In genomic region chr7:101165075-101165957, GRCh38 we compare ENCODE assay signal across 8 cellular contexts. TPM values are rescaled to one million over a fixed set of nuclear protein-coding genes. Genes with fewer than 3 reads are reported as not detected.
A peak's percentile ranks its signal among the peaks of the same experiment; 100 is the strongest.
DNase-seq lines count a peak whose midpoint lies in the region; ATAC-seq and TF ChIP-seq lines count a peak whose summit lies in the region.

Gene VGF, minus strand, starts transcription at chr7:101165569. Its CDS starts 726 bp downstream, at chr7:101164843.

- H3K27me3 ChIP-seq in HAP-1 (ENCODE audit: low read depth) (peaks cover 55% of the 10 kb centered on the region), SJCRH30 (peaks cover 10% of the 10 kb centered on the region), foreskin keratinocyte (peaks cover 65% of the 10 kb centered on the region)

- H3K4me3 ChIP-seq in HAP-1 (peak within 1 kb of the TSS; percentile 36), SJCRH30 (peak within 1 kb of the TSS; percentile 14)

- H3K4me1 ChIP-seq in HAP-1 (peaks cover 13% of the 10 kb centered on the region), SJCRH30 (peaks cover 3% of the 10 kb centered on the region; the same call in 1 of the 2 replicates), foreskin keratinocyte (peaks cover 15% of the 10 kb centered on the region)

- H3K36me3 ChIP-seq in HAP-1 (replicated peaks) (no peaks in the 10 kb centered on the region), SJCRH30 (no peaks in the 10 kb centered on the region)

- peak; percentile 60 for ATAC-seq in foreskin keratinocyte

- H3K27ac ChIP-seq in SJCRH30: no peak within 1 kb of the TSS
- no peak within 1 kb of the TSS for H3K27ac ChIP-seq in foreskin keratinocyte
- no peak within 1 kb of the TSS for H3K27ac ChIP-seq in substantia nigra (ENCODE audit: low read depth, low read length, poor library complexity, severe bottlenecking)

- TF ChIP-seq CTCF in foreskin keratinocyte (conservative IDR thresholded peaks at IDR 0.05): no peak

- H3K9me3 ChIP-seq in HAP-1 (no peaks in the 10 kb centered on the region), SJCRH30 (replicated peaks) (no peaks in the 10 kb centered on the region)

- in situ Hi-C loops in HAP-1 (cut with MboI; ENCODE audit: low sequenced_read_pairs): no loop called here

- DNase-seq in DMS53 treated with DMSO at 0.1 percent for 48 hours (lab: John Stamatoyannopoulos, UW; ENCODE audit: unreplicated experiment) (peak; percentile 96), HAP-1 (ENCODE audit: low spot score in 2 of 2) (peak; percentile 87 to 96), MV-4-11 (lab: John Stamatoyannopoulos, UW) (peak; percentile 94), SJCRH30 (peak; percentile 94 to 96), activated gamma-delta T cell (lab: John Stamatoyannopoulos, UW) (peak; percentile 81), foreskin keratinocyte (peak; percentile 69 to 79), nucleus accumbens (lab: John Stamatoyannopoulos, UW) (peak; percentile 18 to 93 (median 82)), substantia nigra (lab: John Stamatoyannopoulos, UW) (peak; percentile 4 to 94 (median 76))

RNA-seq across cellular contexts. Expression of gene VGF, which starts in this region (rescaled TPM):
- 0.10 and 0.18 TPM in 2 replicates for total RNA-seq in SJCRH30 (2014; rRNA removed; shearing (Covaris generic))
- total RNA-seq in foreskin keratinocyte: 0.11 and 0.14 TPM in 2 replicates
- polyA plus RNA-seq in foreskin keratinocyte: 0.21 and 0.33 TPM in 2 replicates

Comparison
In these comparisons a context has a peak if more than half of its experiments do, and no peak if none do; other contexts are left out.
1. Peak in DNase-seq and H3K4me3 ChIP-seq in SJCRH30; RNA of the gene not detected or under 1 TPM.
2. Peak in DNase-seq and ATAC-seq in foreskin keratinocyte; RNA of the gene not detected or under 1 TPM.